Comparison of ENCODE assay signal across 8 cellular contexts in the genomic region with DNA sequence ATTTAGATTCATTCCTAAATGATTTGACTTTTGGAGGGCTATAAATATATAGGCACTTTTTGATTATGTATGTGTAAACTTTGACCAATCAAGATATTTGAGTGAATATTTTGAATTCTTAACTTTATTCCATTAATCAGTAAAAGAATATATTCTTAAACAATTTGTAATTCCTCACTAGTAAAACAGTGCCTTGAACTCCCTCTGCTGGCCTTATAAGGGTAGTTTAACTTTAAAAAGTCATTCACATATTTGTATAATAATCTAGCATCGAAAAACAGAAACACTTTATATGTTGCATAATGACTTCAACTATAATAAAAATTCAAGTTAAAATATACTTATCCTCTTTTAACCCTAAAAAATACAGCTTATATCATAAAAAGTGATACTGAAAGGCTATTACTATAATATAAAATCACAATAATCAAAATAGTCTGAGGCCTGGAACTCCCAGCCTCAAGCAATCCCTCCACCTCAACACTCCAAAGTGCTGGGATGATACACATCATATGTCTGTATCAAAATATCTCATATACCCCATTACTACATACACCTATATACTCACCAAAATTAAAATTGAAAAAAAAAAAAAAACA. TPM values are rescaled to one million over a fixed set of nuclear protein-coding genes. Genes with fewer than 3 reads are reported as not detected.
DNase-seq lines count a peak whose midpoint lies in the region; ATAC-seq and TF ChIP-seq lines count a peak whose summit lies in the region.

No MANE protein-coding gene starts in this region.

- H3K36me3 Mint-ChIP-seq in activated T-helper 17 cell treated with anti-CD3 and anti-CD28 coated beads, Interleukin-2, amount 50 U/mL, for 72 hours (ENCODE audit: low read depth): no peaks in the 10 kb centered on the region

- ATAC-seq in GM21381 (IDR thresholded peaks at IDR 0.05; ENCODE audit: unreplicated experiment) (peak; percentile 60), lower lobe of right lung (no peak)
- ATAC-seq in activated T-helper 17 cell treated with anti-CD3 and anti-CD28 coated beads, Interleukin-2, amount 50 U/mL, for 72 hours (replicated peaks): no peak

- DNase-seq in CD1c-positive myeloid dendritic cell (ENCODE audit: extremely low spot score) (peak; percentile 21), NCI-H146 (lab: John Stamatoyannopoulos, UW) (peak; percentile 50), astrocyte of the hippocampus (ENCODE audit: low read depth, low spot score) (peak; percentile 54), lower lobe of right lung (no peak), COLO668 (lab: John Stamatoyannopoulos, UW; ENCODE audit: unreplicated experiment) (no peak)
- no peak for DNase-seq in stimulated activated CD4-positive, alpha-beta T cell treated with anti-CD3 and anti-CD28 coated beads, Interleukin-12 subunit alpha, Interleukin-12 subunit beta, amount 100 ng/mL, for 4 hours

- H3K27me3 Mint-ChIP-seq in activated T-helper 17 cell treated with anti-CD3 and anti-CD28 coated beads, Interleukin-2, amount 50 U/mL, for 72 hours: peaks cover 4% of the 10 kb centered on the region

- no peak overlapping the region for H3K27ac ChIP-seq in lower lobe of right lung

- intact Hi-C loops in lower lobe of right lung (cut with DNase I): loop anchor here (10.0 kb wide), 1 partner anchor 682 kb away; no protein-coding TSS in a partner anchor

- no peaks in the 10 kb centered on the region for H3K4me1 Mint-ChIP-seq in activated T-helper 17 cell treated with anti-CD3 and anti-CD28 coated beads, Interleukin-2, amount 50 U/mL, for 72 hours

- TF ChIP-seq CTCF in lower lobe of right lung (IDR thresholded peaks at IDR 0.05): peak; percentile 42

- no peaks in the 10 kb centered on the region for H3K36me3 ChIP-seq in lower lobe of right lung

- H3K4me3 ChIP-seq in lower lobe of right lung: no peak overlapping the region

- H3K4me3 Mint-ChIP-seq in activated T-helper 17 cell treated with anti-CD3 and anti-CD28 coated beads, Interleukin-2, amount 50 U/mL, for 72 hours: no peak overlapping the region

- no peak overlapping the region for H3K27ac Mint-ChIP-seq in activated T-helper 17 cell treated with anti-CD3 and anti-CD28 coated beads, Interleukin-2, amount 50 U/mL, for 72 hours

- no peaks in the 10 kb centered on the region for H3K4me1 ChIP-seq in lower lobe of right lung

- H3K9me3 Mint-ChIP-seq in activated T-helper 17 cell treated with anti-CD3 and anti-CD28 coated beads, Interleukin-2, amount 50 U/mL, for 72 hours: no peaks in the 10 kb centered on the region

- H3K9me3 ChIP-seq in lower lobe of right lung: no peaks in the 10 kb centered on the region

- H3K27me3 ChIP-seq in lower lobe of right lung (ENCODE audit: low read depth): no peaks in the 10 kb centered on the region

RNA-seq across cellular contexts. Expression of a gene that starts 31.2 kb away (rescaled TPM):
- total RNA-seq in lower lobe of right lung: 31.5 TPM
- 10 to 100 TPM; 47.0 to 83.2 TPM for total RNA-seq in activated T-helper 17 cell treated with anti-CD3 and anti-CD28 coated beads, Interleukin-2, amount 50 U/mL, for 72 hours

RNA-seq across cellular contexts. Expression of a gene that starts 31.3 kb away (rescaled TPM):
- total RNA-seq in lower lobe of right lung: 15.7 TPM
- 10 to 100 TPM; 11.3 to 12.1 TPM for total RNA-seq in activated T-helper 17 cell treated with anti-CD3 and anti-CD28 coated beads, Interleukin-2, amount 50 U/mL, for 72 hours

Comparison
In these comparisons a context has a peak if more than half of its experiments do, and no peak if none do; other contexts are left out.
1. DNase-seq: peak in CD1c-positive myeloid dendritic cell (single experiment), NCI-H146 (single experiment) and astrocyte of the hippocampus (single experiment); none in lower lobe of right lung (single experiment), COLO668 (single experiment) and stimulated activated CD4-positive, alpha-beta T cell treated with anti-CD3 and anti-CD28 coated beads, Interleukin-12 subunit alpha, Interleukin-12 subunit beta, amount 100 ng/mL, for 4 hours (single experiment).